20 cellular contexts compared by ENCODE assay signal in genomic region chr16:3645108-3645503, GRCh38. TPM values are rescaled to one million over a fixed set of nuclear protein-coding genes. Genes with fewer than 3 reads are reported as not detected.
A peak's percentile ranks its signal among the peaks of the same experiment; 100 is the strongest.
DNase-seq lines count a peak whose midpoint lies in the region; ATAC-seq and TF ChIP-seq lines count a peak whose summit lies in the region.
"Had no signal": no experiment of that assay in that cellular context is flagged by ENCODE, and none has a peak within 500 bp of the region (broad histone marks: within the 10 kb centered on the region; RNA-seq: fewer than 3 reads in every experiment).

No MANE protein-coding gene starts in this region.

- no peaks in the 10 kb centered on the region for H3K9me2 ChIP-seq in PC-9 (ENCODE audit: insufficient read depth)

- peaks cover 16% of the 10 kb centered on the region for H3K4me1 Mint-ChIP-seq in progenitor cell of endocrine pancreas (ENCODE audit: low read depth)
- H3K4me1 Mint-ChIP-seq: activated CD4-positive, alpha-beta T cell treated with anti-CD3 and anti-CD28 coated beads for 36 hours; activated naive CD8-positive, alpha-beta T cell treated with anti-CD3 and anti-CD28 coated beads, Interleukin-2, amount 10 ng/mL, durations not matched to agents 7 days and 5 days had no signal

- H3K27me3 ChIP-seq in BLaER1 (no peaks in the 10 kb centered on the region), PC-9 (ENCODE audit: insufficient read depth, low read depth) (no peaks in the 10 kb centered on the region), iPS-20b (ENCODE audit: insufficient read depth, low read length) (no peaks in the 10 kb centered on the region)
- H3K27me3 ChIP-seq: pancreas, vagina had no signal

- H3K9me3 ChIP-seq in BLaER1: no peaks in the 10 kb centered on the region
- no peaks in the 10 kb centered on the region for H3K9me3 ChIP-seq in PC-9 (ENCODE audit: insufficient read depth, low read depth)
- H3K9me3 ChIP-seq in iPS-20b (ENCODE audit: insufficient read depth, low read depth, low read length): no peaks in the 10 kb centered on the region
- H3K9me3 ChIP-seq: pancreas, vagina had no signal

- H3K36me3 ChIP-seq in BLaER1: peaks cover 42% of the 10 kb centered on the region
- 0 out of 2 replicates have a peak, but pooled peaks cover 6% of the 10 kb centered on the region for H3K36me3 ChIP-seq in PC-9 (ENCODE audit: low read depth)
- no peaks in the 10 kb centered on the region; the same call in 1 of the 2 replicates for H3K36me3 ChIP-seq in iPS-20b (ENCODE audit: insufficient read depth, low read depth, low read length)
- H3K36me3 ChIP-seq: pancreas had no signal

- H3K4me3 Mint-ChIP-seq in progenitor cell of endocrine pancreas (ENCODE audit: low read depth): no peak overlapping the region
- H3K4me3 Mint-ChIP-seq: activated CD4-positive, alpha-beta T cell treated with anti-CD3 and anti-CD28 coated beads for 36 hours; activated naive CD8-positive, alpha-beta T cell treated with anti-CD3 and anti-CD28 coated beads, Interleukin-2, amount 10 ng/mL, durations not matched to agents 7 days and 5 days had no signal

- H3K9ac ChIP-seq in BLaER1 (no peak overlapping the region), iPS-20b (ENCODE audit: low read depth, low read length) (peak overlapping the region; percentile 56; the same call in 1 of the 2 replicates)

- peaks cover 2% of the 10 kb centered on the region for H3K36me3 Mint-ChIP-seq in progenitor cell of endocrine pancreas (ENCODE audit: insufficient read depth)

- ATAC-seq in HG03460 (IDR thresholded peaks at IDR 0.05; ENCODE audit: unreplicated experiment) (no peak), GM19035 (IDR thresholded peaks at IDR 0.05; ENCODE audit: unreplicated experiment) (no peak)
- ATAC-seq: activated CD4-positive, alpha-beta T cell treated with anti-CD3 and anti-CD28 coated beads for 36 hours; GM12878 had no signal

- H2AFZ ChIP-seq in PC-9: no peak overlapping the region

- H3K4me1 ChIP-seq in BLaER1: peaks cover 52% of the 10 kb centered on the region
- H3K4me1 ChIP-seq in PC-9 (replicated peaks; ENCODE audit: insufficient read depth): peaks cover 49% of the 10 kb centered on the region
- H3K4me1 ChIP-seq in iPS-20b (ENCODE audit: insufficient read depth, low read length): peaks cover 19% of the 10 kb centered on the region

- H3K27ac Mint-ChIP-seq in progenitor cell of endocrine pancreas: peak overlapping the region; percentile 91
- H3K27ac Mint-ChIP-seq: activated CD4-positive, alpha-beta T cell treated with anti-CD3 and anti-CD28 coated beads for 36 hours; activated naive CD8-positive, alpha-beta T cell treated with anti-CD3 and anti-CD28 coated beads, Interleukin-2, amount 10 ng/mL, durations not matched to agents 7 days and 5 days had no signal

- intact Hi-C loops in PC-9 (cut with micrococcal nuclease; ENCODE audit: unreplicated experiment): loop anchor here (10.0 kb wide), 3 partner anchors 120 to 490 kb away; no protein-coding TSS in a partner anchor

- no peak for TF ChIP-seq CTCF in PC-9 (conservative IDR thresholded peaks at IDR 0.05)
- no peak for TF ChIP-seq CTCF in progenitor cell of endocrine pancreas (IDR thresholded peaks at IDR 0.05; ENCODE audit: unreplicated experiment)

- no TSS peak for BruUV-seq in PC-9 (replicated peaks; lab: Mats Ljungman, UMichigan)

- 0 out of 2 replicates have a peak, but pooled peaks cover 4% of the 10 kb centered on the region for H3K79me2 ChIP-seq in PC-9 (ENCODE audit: low read depth)

- no peak for DNase-seq in PC-9
- DNase-seq in progenitor cell of endocrine pancreas (ENCODE audit: low spot score, unreplicated experiment): no peak
- DNase-seq in substantia nigra (lab: John Stamatoyannopoulos, UW): no peak
- no peak for DNase-seq in superior temporal gyrus (ENCODE audit: extremely low spot score)
- DNase-seq: activated CD4-positive, alpha-beta T cell treated with anti-CD3 and anti-CD28 coated beads for 36 hours; activated naive CD8-positive, alpha-beta T cell treated with anti-CD3 and anti-CD28 coated beads, Interleukin-2, amount 10 ng/mL, durations not matched to agents 7 days and 5 days; activated T-cell treated with anti-CD3 and anti-CD28 coated beads, Interleukin-2, amount 50 U/mL, for 1 hour; GOT3; MM.1S; NCI-H2029 treated with DMSO at 0.1 percent for 48 hours; NCI-H510A; pancreas; stimulated activated naive CD4-positive, alpha-beta T cell treated with Interleukin-2 at 50 U/mL for 16 hours; T1000 had no signal

- POLR2A ChIA-PET in PC-9 (lab: Charles Lee; ENCODE audit: unreplicated experiment): no interaction called here

- H3K4me3 ChIP-seq in BLaER1 (no peak overlapping the region), PC-9 (no peak overlapping the region), iPS-20b (ENCODE audit: low read length) (peak overlapping the region; percentile 48; the same call in 1 of the 2 replicates)
- H3K4me3 ChIP-seq: GM12878, pancreas, vagina had no signal

- H3K27me3 Mint-ChIP-seq in progenitor cell of endocrine pancreas: no peaks in the 10 kb centered on the region
- H3K27me3 Mint-ChIP-seq: activated CD4-positive, alpha-beta T cell treated with anti-CD3 and anti-CD28 coated beads for 36 hours; activated naive CD8-positive, alpha-beta T cell treated with anti-CD3 and anti-CD28 coated beads, Interleukin-2, amount 10 ng/mL, durations not matched to agents 7 days and 5 days had no signal

- H3K27ac ChIP-seq in BLaER1: peak overlapping the region; percentile 64
- H3K27ac ChIP-seq in PC-9: no peak overlapping the region
- peak overlapping the region; percentile 42 for H3K27ac ChIP-seq in iPS-20b (ENCODE audit: low read length)
- H3K27ac ChIP-seq in substantia nigra (ENCODE audit: low read depth, low read length, poor library complexity, severe bottlenecking): no peak overlapping the region
- H3K27ac ChIP-seq: vagina had no signal

- peaks cover 28% of the 10 kb centered on the region; the same call in 1 of the 2 replicates for H4K20me1 ChIP-seq in BLaER1
- H4K20me1 ChIP-seq in PC-9 (ENCODE audit: insufficient read depth): peaks cover 12% of the 10 kb centered on the region; the same call in 1 of the 2 replicates

- no peaks in the 10 kb centered on the region for H3K9me3 Mint-ChIP-seq in progenitor cell of endocrine pancreas (ENCODE audit: low read depth)
- H3K9me3 Mint-ChIP-seq: activated naive CD8-positive, alpha-beta T cell treated with anti-CD3 and anti-CD28 coated beads, Interleukin-2, amount 10 ng/mL, durations not matched to agents 7 days and 5 days had no signal

- H3F3A ChIP-seq in PC-9 (ENCODE audit: insufficient read depth, low read depth): peaks cover 44% of the 10 kb centered on the region

- H3K4me2 ChIP-seq in BLaER1 (peak overlapping the region; percentile 81), PC-9 (peak overlapping the region; percentile 52)

- CTCF ChIA-PET in PC-9 (lab: Charles Lee): no interaction called here

RNA-seq across cellular contexts. Expression of gene DNASE1, which starts 9.4 kb away (rescaled TPM):
- total RNA-seq in PC-9 (2021): 46.8 and 63.3 TPM in 2 replicates
- 43.6 and 49.3 TPM in 2 replicates for total RNA-seq in progenitor cell of endocrine pancreas

RNA-seq across cellular contexts. Expression of gene SLX4, which starts 33.7 kb away (rescaled TPM):
- total RNA-seq in PC-9 (2021) (11.5 and 13.8 TPM in 2 replicates), progenitor cell of endocrine pancreas (13.8 and 14.0 TPM in 2 replicates)

Comparison
In these comparisons a context has a peak if more than half of its experiments do, and no peak if none do; other contexts are left out.
1. H3K27ac ChIP-seq: peak in BLaER1 (single experiment) and iPS-20b (single experiment); none in PC-9 (single experiment) and substantia nigra (single experiment).